In genomic region chr2:225597911-225598310, GRCh38 we compare ENCODE assay signal across 21 cellular contexts.
A peak's percentile ranks its signal among the peaks of the same experiment; 100 is the strongest.
DNase-seq lines count a peak whose midpoint lies in the region; ATAC-seq, FAIRE-seq and TF ChIP-seq lines count a peak whose summit lies in the region.
"Had no signal": no experiment of that assay in that cellular context is flagged by ENCODE, and none has a peak within 500 bp of the region (broad histone marks: within the 10 kb centered on the region; RNA-seq: fewer than 3 reads in every experiment).

No MANE protein-coding gene starts in this region.

- H3K9me3 ChIP-seq in GM23248 (ENCODE audit: low read depth) (no peaks in the 10 kb centered on the region), astrocyte (ENCODE audit: insufficient read depth, low read depth, low read length) (no peaks in the 10 kb centered on the region), trophoblast cell (ENCODE audit: insufficient read depth, low read depth, low read length) (peaks cover 2% of the 10 kb centered on the region), ascending aorta (no peaks in the 10 kb centered on the region)
- H3K9me3 ChIP-seq: Peyer's patch had no signal

- H3F3A ChIP-seq in GM23248 (ENCODE audit: insufficient read depth), result no peaks in the 10 kb centered on the region

- no peak overlapping the region for H2AFZ ChIP-seq in GM23248
- no peak overlapping the region for H2AFZ ChIP-seq in astrocyte (ENCODE audit: low read depth, low read length)
- no peak overlapping the region for H2AFZ ChIP-seq in trophoblast cell (ENCODE audit: insufficient read depth, low read length, poor library complexity)
- H2AFZ ChIP-seq: GM23338 had no signal

- in situ Hi-C loops in GM23248 (cut with MboI), result no loop called here

- no peaks in the 10 kb centered on the region for H3K36me3 ChIP-seq in GM23248 (ENCODE audit: low read depth)
- H3K36me3 ChIP-seq in astrocyte (ENCODE audit: insufficient read depth, low read length), result no peaks in the 10 kb centered on the region
- H3K36me3 ChIP-seq in trophoblast cell (ENCODE audit: control insufficient read depth in 1 of 2, insufficient read depth in 2 of 2, low read length in 2 of 2), result no peaks in the 10 kb centered on the region
- H3K36me3 ChIP-seq in ascending aorta, result no peaks in the 10 kb centered on the region
- H3K36me3 ChIP-seq: Peyer's patch had no signal

- ATAC-seq in GM19035 (IDR thresholded peaks at IDR 0.05; ENCODE audit: unreplicated experiment), result no peak
- ATAC-seq: GM23338 had no signal

- FAIRE-seq in astrocyte (lab: Jason Lieb, UNC), result no peak
- FAIRE-seq: A204.1 had no signal

- no peak overlapping the region for H2BK120ac ChIP-seq in trophoblast cell (ENCODE audit: insufficient read depth, low read length, poor library complexity)

- intact Hi-C loops in ascending aorta (cut with DNase I), result no loop called here

- no peaks in the 10 kb centered on the region for H3K36me3 Mint-ChIP-seq in astrocyte (ENCODE audit: low read depth, unreplicated experiment)
- H3K36me3 Mint-ChIP-seq: CD14-positive monocyte had no signal

- no peaks in the 10 kb centered on the region for H3K27me3 Mint-ChIP-seq in astrocyte (ENCODE audit: low read depth, unreplicated experiment)

- TF ChIP-seq CTCF in astrocyte (IDR thresholded peaks at IDR 0.05; ENCODE audit: insufficient read depth, low read depth, low read length) (no peak), fibroblast of mammary gland (conservative IDR thresholded peaks at IDR 0.05; ENCODE audit: control insufficient read depth, insufficient read depth, low read depth, low read length) (no peak), ascending aorta (IDR thresholded peaks at IDR 0.05) (no peak)

- H3K4me1 ChIP-seq in GM23248 (ENCODE audit: insufficient read depth) (no peaks in the 10 kb centered on the region), astrocyte (ENCODE audit: insufficient read depth, low read length) (peaks cover 4% of the 10 kb centered on the region), trophoblast cell (ENCODE audit: control insufficient read depth in 1 of 2, insufficient read depth in 2 of 2, low read length in 2 of 2) (no peaks in the 10 kb centered on the region), ascending aorta (no peaks in the 10 kb centered on the region)
- H3K4me1 ChIP-seq: Peyer's patch had no signal

- no peak overlapping the region for H3K27ac Mint-ChIP-seq in astrocyte (ENCODE audit: unreplicated experiment)
- H3K27ac Mint-ChIP-seq: CD14-positive monocyte, GM23338, HFFc6 had no signal

- H3K4me3 ChIP-seq in GM23248, result no peak overlapping the region
- H3K4me3 ChIP-seq in astrocyte (ENCODE audit: insufficient read depth, low read depth, low read length), result no peak overlapping the region
- no peak overlapping the region for H3K4me3 ChIP-seq in fibroblast of mammary gland (ENCODE audit: control insufficient read depth, low read depth, low read length)
- H3K4me3 ChIP-seq in trophoblast cell (ENCODE audit: low read depth, low read length), result no peak overlapping the region
- H3K4me3 ChIP-seq in ascending aorta, result no peak overlapping the region
- H3K4me3 ChIP-seq: GM23338, Peyer's patch had no signal

- no peaks in the 10 kb centered on the region for H3K79me1 ChIP-seq in trophoblast cell (ENCODE audit: low read length)

- DNase-seq in GM23248 (peak; percentile 2), astrocyte (ENCODE audit: low read depth) (peak; percentile 68), fibroblast of mammary gland (ENCODE audit: low read depth) (peak; percentile 15), trophoblast cell (peak; percentile 7 to 10), ascending aorta (ENCODE audit: low spot score in 2 of 2) (no peak), NAMALWA (ENCODE audit: low spot score) (no peak), Ammon's horn (ENCODE audit: low spot score) (no peak)
- DNase-seq: COR-L47, HFFc6, KG1, NCI-H1105 treated with DMSO at 0.1 percent for 48 hours, NCI-H187 treated with DMSO at 0.1 percent for 48 hours, NCI-H2171, NCI-H446 treated with DMSO at 0.1 percent for 48 hours, NCI-H774, Peyer's patch, SIG-M5 had no signal

- no peak overlapping the region for H3K23ac ChIP-seq in trophoblast cell (ENCODE audit: low read length)

- no peak overlapping the region for H2BK5ac ChIP-seq in trophoblast cell (ENCODE audit: low read depth, low read length, poor library complexity)

- no peak overlapping the region for H3K18ac ChIP-seq in trophoblast cell (ENCODE audit: low read length)

- no peaks in the 10 kb centered on the region for H4K20me1 ChIP-seq in GM23248 (ENCODE audit: insufficient read depth)
- H4K20me1 ChIP-seq in astrocyte (ENCODE audit: insufficient read depth, low read length), result no peaks in the 10 kb centered on the region

- H2BK12ac ChIP-seq in trophoblast cell (ENCODE audit: low read length), result no peak overlapping the region

- no peak overlapping the region for H3K14ac ChIP-seq in trophoblast cell (ENCODE audit: low read length)

- no peaks in the 10 kb centered on the region for H3K79me2 ChIP-seq in GM23248 (ENCODE audit: insufficient read depth)
- H3K79me2 ChIP-seq in astrocyte (ENCODE audit: insufficient read depth, low read length), result no peaks in the 10 kb centered on the region
- H3K79me2 ChIP-seq in trophoblast cell (ENCODE audit: control insufficient read depth, insufficient read depth, low read length, poor library complexity), result no peaks in the 10 kb centered on the region

- peaks cover 15% of the 10 kb centered on the region for H3K4me1 Mint-ChIP-seq in astrocyte (ENCODE audit: low read depth, unreplicated experiment)
- H3K4me1 Mint-ChIP-seq: CD14-positive monocyte, GM23338 had no signal

- H3K4me2 ChIP-seq in GM23248 (ENCODE audit: unreplicated experiment), result no peak overlapping the region
- H3K4me2 ChIP-seq in astrocyte (ENCODE audit: low read length), result no peak overlapping the region
- H3K4me2 ChIP-seq in trophoblast cell (ENCODE audit: low read length), result no peak overlapping the region
- H3K4me2 ChIP-seq: GM23338 had no signal

- no peak overlapping the region for H4K8ac ChIP-seq in trophoblast cell (ENCODE audit: low read depth, low read length)

- no peaks in the 10 kb centered on the region for H3K9me3 Mint-ChIP-seq in astrocyte (ENCODE audit: unreplicated experiment)
- H3K9me3 Mint-ChIP-seq: HFFc6 had no signal

- no peak overlapping the region for H4K91ac ChIP-seq in trophoblast cell (ENCODE audit: low read depth, low read length)

- H3K4ac ChIP-seq in trophoblast cell (ENCODE audit: low read depth, low read length), result no peak overlapping the region

- 23 to 25% methylated on average over 4 of the region's 4 CpGs for WGBS in GM23248 (ENCODE audit: low coverage in 1 of 2, low lambda C conversion rate in 2 of 2, missing lambda C conversion rate in 2 of 2), 2 experiments
- no CpG with 5 or more reads among the region's 4 CpGs for WGBS in trophoblast cell (ENCODE audit: extremely low coverage, insufficient coverage, insufficient read length)

- no peak overlapping the region for H3K27ac ChIP-seq in GM23248
- H3K27ac ChIP-seq in astrocyte (ENCODE audit: low read depth, low read length), result no peak overlapping the region
- H3K27ac ChIP-seq in trophoblast cell (ENCODE audit: low read depth, low read length), result no peak overlapping the region
- H3K27ac ChIP-seq in ascending aorta, result no peak overlapping the region
- H3K27ac ChIP-seq: Peyer's patch had no signal

- no peak overlapping the region for H4K12ac ChIP-seq in trophoblast cell (ENCODE audit: low read depth, low read length)

- H3K27me3 ChIP-seq in GM23248 (replicated peaks; ENCODE audit: insufficient read depth) (no peaks in the 10 kb centered on the region; the same call in 1 of the 2 replicates), astrocyte (ENCODE audit: insufficient read depth, low read length) (no peaks in the 10 kb centered on the region), trophoblast cell (ENCODE audit: insufficient read depth, low read length) (no peaks in the 10 kb centered on the region), ascending aorta (no peaks in the 10 kb centered on the region)
- H3K27me3 ChIP-seq: Peyer's patch had no signal

- no peak overlapping the region for H3K4me3 Mint-ChIP-seq in astrocyte (ENCODE audit: unreplicated experiment)
- H3K4me3 Mint-ChIP-seq: CD14-positive monocyte, GM23338, HFFc6 had no signal

- no peak overlapping the region for H2AK5ac ChIP-seq in trophoblast cell (ENCODE audit: low read length)

- H3K9me2 ChIP-seq in GM23248 (ENCODE audit: insufficient read depth), result no peaks in the 10 kb centered on the region

- H3K9ac ChIP-seq in GM23248, result no peak overlapping the region
- no peak overlapping the region for H3K9ac ChIP-seq in astrocyte (ENCODE audit: low read length)
- H3K9ac ChIP-seq in trophoblast cell (ENCODE audit: low read length), result no peak overlapping the region

Comparison
In these comparisons a context has a peak if more than half of its experiments do, and no peak if none do; other contexts are left out.
1. DNase-seq: peak in GM23248 (single experiment), astrocyte (single experiment), fibroblast of mammary gland (single experiment) and trophoblast cell (2 of 2); none in ascending aorta (0 of 2), NAMALWA (single experiment) and Ammon's horn (single experiment).